1 cellular context compared by ENCODE assay signal in the genomic region with DNA sequence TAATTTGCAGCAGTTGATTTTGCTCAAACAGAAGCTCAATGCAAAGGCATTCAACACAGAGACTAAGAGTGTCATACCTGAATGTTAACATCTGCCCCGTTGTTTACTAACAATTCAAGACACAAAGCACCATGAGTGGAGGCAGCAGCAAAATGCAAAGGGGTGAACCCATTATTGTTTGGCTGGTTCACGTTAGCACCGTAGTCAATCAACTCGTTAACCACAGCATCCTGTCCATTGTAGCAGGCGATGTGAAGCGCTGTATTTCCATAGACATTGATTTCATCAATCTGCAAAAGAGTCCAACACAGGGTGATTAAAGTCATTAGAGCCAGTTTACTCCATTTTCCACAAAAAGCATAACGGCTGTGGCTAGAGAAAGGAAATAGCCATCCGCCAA.
TF ChIP-seq lines count a peak whose summit lies in the region.

No MANE protein-coding gene starts in this region.

TF ChIP-seq in IMR-90, 13 proteins besides CTCF, POLR2A, EP300 and RAD21:
- TF ChIP-seq MXI1 (IDR thresholded peaks at IDR 0.05; ENCODE audit: borderline replicate concordance, low read depth, low read length) (no peak), MAZ (IDR thresholded peaks at IDR 0.05; ENCODE audit: borderline replicate concordance, low read depth, low read length) (no peak), SMC3 (IDR thresholded peaks at IDR 0.05; ENCODE audit: low read depth, low read length) (no peak), RCOR1 (IDR thresholded peaks at IDR 0.05; ENCODE audit: insufficient replicate concordance, low read length) (no peak), CHD1 (IDR thresholded peaks at IDR 0.05; ENCODE audit: low read depth, low read length) (no peak), RFX5 (IDR thresholded peaks at IDR 0.05; ENCODE audit: low read depth, low read length) (no peak), MAFK (IDR thresholded peaks at IDR 0.05; ENCODE audit: low read depth, low read length) (no peak), NFE2L2 (IDR thresholded peaks at IDR 0.05; ENCODE audit: low read depth, low read length) (no peak), BHLHE40 (IDR thresholded peaks at IDR 0.05; ENCODE audit: low read depth, low read length) (no peak), CEBPB (IDR thresholded peaks at IDR 0.05; ENCODE audit: low read depth, low read length) (no peak), FOS (IDR thresholded peaks at IDR 0.05; ENCODE audit: low read depth, low read length) (no peak)
- TF ChIP-seq, protein P1, sequence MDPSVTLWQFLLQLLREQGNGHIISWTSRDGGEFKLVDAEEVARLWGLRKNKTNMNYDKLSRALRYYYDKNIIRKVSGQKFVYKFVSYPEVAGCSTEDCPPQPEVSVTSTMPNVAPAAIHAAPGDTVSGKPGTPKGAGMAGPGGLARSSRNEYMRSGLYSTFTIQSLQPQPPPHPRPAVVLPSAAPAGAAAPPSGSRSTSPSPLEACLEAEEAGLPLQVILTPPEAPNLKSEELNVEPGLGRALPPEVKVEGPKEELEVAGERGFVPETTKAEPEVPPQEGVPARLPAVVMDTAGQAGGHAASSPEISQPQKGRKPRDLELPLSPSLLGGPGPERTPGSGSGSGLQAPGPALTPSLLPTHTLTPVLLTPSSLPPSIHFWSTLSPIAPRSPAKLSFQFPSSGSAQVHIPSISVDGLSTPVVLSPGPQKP (IDR thresholded peaks at IDR 0.05; ENCODE audit: borderline replicate concordance, low read depth, low read length), result no peak
- TF ChIP-seq, protein P2, sequence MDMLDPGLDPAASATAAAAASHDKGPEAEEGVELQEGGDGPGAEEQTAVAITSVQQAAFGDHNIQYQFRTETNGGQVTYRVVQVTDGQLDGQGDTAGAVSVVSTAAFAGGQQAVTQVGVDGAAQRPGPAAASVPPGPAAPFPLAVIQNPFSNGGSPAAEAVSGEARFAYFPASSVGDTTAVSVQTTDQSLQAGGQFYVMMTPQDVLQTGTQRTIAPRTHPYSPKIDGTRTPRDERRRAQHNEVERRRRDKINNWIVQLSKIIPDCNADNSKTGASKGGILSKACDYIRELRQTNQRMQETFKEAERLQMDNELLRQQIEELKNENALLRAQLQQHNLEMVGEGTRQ (IDR thresholded peaks at IDR 0.05; ENCODE audit: low read depth, low read length), result no peak
TF ChIP-seq in IMR-90: peak in this region for 0.
